9 cellular contexts compared by ENCODE assay signal in genomic region chr7:44629825-44630580, GRCh38. TPM values are rescaled to one million over a fixed set of nuclear protein-coding genes. Genes with fewer than 3 reads are reported as not detected.
DNase-seq lines count a peak whose midpoint lies in the region; ATAC-seq, FAIRE-seq and TF ChIP-seq lines count a peak whose summit lies in the region.
"Had no signal": no experiment of that assay in that cellular context is flagged by ENCODE, and none has a peak within 500 bp of the region (broad histone marks: within the 10 kb centered on the region; RNA-seq: fewer than 3 reads in every experiment).

No MANE protein-coding gene starts in this region.

- peaks cover 0 to 51% (median 8%) of the 10 kb centered on the region in 5 donors for H3K36me3 Mint-ChIP-seq in naive thymus-derived CD4-positive, alpha-beta T cell

- CTCF ChIA-PET in naive thymus-derived CD4-positive, alpha-beta T cell (lab: Charles Lee), result interaction anchor here (0.5 kb wide), 1 partner anchor 174 kb away, joined by 5 read pairs; no protein-coding TSS in a partner anchor

- TF ChIP-seq POLR2A in GM12891 (IDR thresholded peaks at IDR 0.05; ENCODE audit: low read depth, low read length), result peak; percentile 62; the same call in 1 of the 2 replicates

- H3K4me1 ChIP-seq in naive thymus-derived CD4-positive, alpha-beta T cell (ENCODE audit: control insufficient read depth in 2 of 2, insufficient read depth in 2 of 2, low read length in 2 of 2), result peaks cover 38 to 77% of the 10 kb centered on the region in 2 donors

- H3K27ac ChIP-seq in naive thymus-derived CD4-positive, alpha-beta T cell (ENCODE audit: low read depth, low read length), result no peak overlapping the region
- H3K27ac ChIP-seq: epithelial cell of prostate had no signal

- intact Hi-C loops in naive thymus-derived CD4-positive, alpha-beta T cell (cut with micrococcal nuclease), result no loop called here

- DNase-seq in GM12891 (ENCODE audit: insufficient read length, low spot score), result no peak
- DNase-seq in SKM-1 (lab: John Stamatoyannopoulos, UW; ENCODE audit: unreplicated experiment), result peak; percentile 28
- DNase-seq in naive thymus-derived CD4-positive, alpha-beta T cell, result no peak
- DNase-seq in iPS-NIHi7 (ENCODE audit: extremely low spot score), result no peak
- no peak for DNase-seq in NCI-H69 (lab: John Stamatoyannopoulos, UW)
- DNase-seq in amniotic stem cell (lab: John Stamatoyannopoulos, UW), result no peak

- peak overlapping the region in 3 of 10 donors; percentile 2 to 71 (median 31) for H3K4me3 Mint-ChIP-seq in naive thymus-derived CD4-positive, alpha-beta T cell

- H3K36me3 ChIP-seq in naive thymus-derived CD4-positive, alpha-beta T cell (ENCODE audit: control insufficient read depth in 2 of 3, insufficient read depth in 3 of 3, low read length in 3 of 3), result peaks cover 0 to 17% (median 0%) of the 10 kb centered on the region in 3 experiments

- peak overlapping the region; percentile 51 to 97 (median 86) for H3K27ac Mint-ChIP-seq in naive thymus-derived CD4-positive, alpha-beta T cell

- H3K4me1 Mint-ChIP-seq in naive thymus-derived CD4-positive, alpha-beta T cell, result peaks cover 35 to 71% (median 50%) of the 10 kb centered on the region in 7 donors

- no peaks in the 10 kb centered on the region for H3K9me3 ChIP-seq in naive thymus-derived CD4-positive, alpha-beta T cell (ENCODE audit: control insufficient read depth in 2 of 3, low read length in 3 of 3)

- peak; percentile 96 for FAIRE-seq in GM12891 (lab: Jason Lieb, UNC)

- no peaks in the 10 kb centered on the region for H3K9me3 Mint-ChIP-seq in naive thymus-derived CD4-positive, alpha-beta T cell

- H3K4me3 ChIP-seq in naive thymus-derived CD4-positive, alpha-beta T cell (ENCODE audit: low read length), result no peak overlapping the region

- H3K27me3 Mint-ChIP-seq in naive thymus-derived CD4-positive, alpha-beta T cell, result no peaks in the 10 kb centered on the region

- ATAC-seq in GM21737 (IDR thresholded peaks at IDR 0.05; ENCODE audit: unreplicated experiment) (peak; percentile 41), HG02571 (IDR thresholded peaks at IDR 0.05; ENCODE audit: unreplicated experiment) (no peak)
- ATAC-seq in naive thymus-derived CD4-positive, alpha-beta T cell, result no peak

- no peaks in the 10 kb centered on the region for H3K27me3 ChIP-seq in naive thymus-derived CD4-positive, alpha-beta T cell (ENCODE audit: control insufficient read depth in 2 of 2, insufficient read depth in 2 of 2, low read length in 2 of 2)

- POLR2A ChIA-PET in naive thymus-derived CD4-positive, alpha-beta T cell (lab: Charles Lee), result interaction anchor here (0.8 to 3.1 kb wide), 4 partner anchors 9 to 255 kb away, joined by 3 to 18 read pairs (median 8); partner anchors contain the start of genes OGDH and PURB

TF ChIP-seq in GM12891, 5 proteins besides CTCF, POLR2A, EP300 and RAD21:
- TF ChIP-seq POU2F2 (IDR thresholded peaks at IDR 0.05; ENCODE audit: low read depth, low read length), result peak; percentile 35; the same call in 1 of the 2 replicates
- TF ChIP-seq TAF1 (IDR thresholded peaks at IDR 0.05; ENCODE audit: low read depth, low read length), result no peak
- peak; percentile 66 for TF ChIP-seq POLR2AphosphoS5 (IDR thresholded peaks at IDR 0.05; ENCODE audit: low read depth, low read length)
- TF ChIP-seq PAX5 (IDR thresholded peaks at IDR 0.05; ENCODE audit: insufficient read depth, low read length, severe bottlenecking), result no peak
- TF ChIP-seq SPI1 (IDR thresholded peaks at IDR 0.05; ENCODE audit: low read depth, low read length), result peak; percentile 22; the same call in 1 of the 2 replicates

RNA-seq across cellular contexts. Expression of gene OGDH, which starts 23.6 kb away (rescaled TPM):
- 42.5 TPM for polyA plus RNA-seq in GM12891 (2012; ENCODE audit: low read depth, missing spikeins)
- 100 to 1,000 TPM in 1 of 5 experiments, 10 to 100 TPM in 4; 43.1 to 122 (median 66.3) TPM for total RNA-seq in naive thymus-derived CD4-positive, alpha-beta T cell
- 10 to 100 TPM; 20.3 to 25.0 TPM for polyA plus RNA-seq in naive thymus-derived CD4-positive, alpha-beta T cell

RNA-seq across cellular contexts. Expression of gene TMED4, which starts 48.0 kb away (rescaled TPM):
- polyA plus RNA-seq in GM12891 (2012; ENCODE audit: low read depth, missing spikeins), result 32.4 TPM
- total RNA-seq in naive thymus-derived CD4-positive, alpha-beta T cell, result 10 to 100 TPM; 70.0 to 98.5 (median 95.3) TPM
- 10 to 100 TPM; 61.6 to 93.7 TPM for polyA plus RNA-seq in naive thymus-derived CD4-positive, alpha-beta T cell

RNA-seq across cellular contexts. Expression of gene DDX56, which starts 56.3 kb away (rescaled TPM):
- polyA plus RNA-seq in GM12891 (2012; ENCODE audit: low read depth, missing spikeins), result 67.7 TPM
- 100 to 1,000 TPM in 2 of 5 experiments, 10 to 100 TPM in 3; 82.8 to 124 (median 100.0) TPM for total RNA-seq in naive thymus-derived CD4-positive, alpha-beta T cell
- 10 to 100 TPM; 43.6 to 65.1 TPM for polyA plus RNA-seq in naive thymus-derived CD4-positive, alpha-beta T cell
